Comparison of ENCODE assay signal across 1 cellular context in the genomic region with DNA sequence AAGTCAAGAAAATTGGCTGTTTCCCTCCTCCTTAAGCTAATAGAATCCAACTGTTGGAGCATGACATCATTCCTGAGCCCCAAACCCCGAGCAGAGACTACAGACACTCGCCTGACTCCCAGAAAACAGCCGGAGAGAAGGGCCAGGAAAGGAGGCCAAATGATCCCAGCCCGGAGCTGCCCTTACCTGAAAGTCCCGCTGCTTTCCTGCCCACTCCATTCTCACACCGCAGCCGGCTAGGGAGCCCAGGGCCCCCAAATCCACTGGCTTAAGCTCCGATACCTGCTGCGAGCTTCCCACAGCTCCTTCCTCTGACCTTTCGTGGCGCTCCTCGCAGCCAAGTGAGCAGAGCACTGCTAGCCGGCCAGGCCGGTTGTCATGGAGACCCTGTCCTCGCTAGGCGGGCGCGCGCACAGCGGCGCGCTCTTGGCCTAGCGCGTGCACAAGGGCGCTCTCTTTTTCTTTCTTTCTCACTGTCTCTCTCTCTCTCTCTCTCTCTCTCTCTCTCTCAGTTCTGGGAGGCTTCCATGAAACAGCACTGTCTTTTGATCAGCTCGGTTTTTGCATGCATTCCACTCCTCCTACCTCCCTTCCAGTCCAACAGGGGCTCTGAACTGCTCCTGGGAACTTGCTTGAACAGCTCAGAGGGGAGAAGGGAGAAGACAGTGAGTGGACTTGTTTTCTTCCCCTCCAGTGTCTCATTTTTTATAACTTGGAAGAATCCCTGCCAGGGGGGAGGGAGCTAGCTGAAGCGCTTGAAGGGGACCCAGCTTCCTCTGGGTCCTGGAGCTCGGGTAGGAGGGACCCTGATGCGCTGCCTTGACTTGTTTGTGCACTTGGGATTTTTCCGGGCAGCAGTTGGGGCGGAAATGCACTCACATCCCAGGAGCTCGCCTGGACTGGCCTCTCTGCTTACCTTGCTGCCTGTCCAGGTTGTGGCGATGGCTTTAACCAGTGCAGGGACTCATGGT.
TF ChIP-seq lines count a peak whose summit lies in the region.

No MANE protein-coding gene starts in this region.

TF ChIP-seq in K562, 482 proteins besides CTCF, POLR2A, EP300 and RAD21 (continued from another document and continues in another):
- TF ChIP-seq NKRF (IDR thresholded peaks at IDR 0.05; ENCODE audit: borderline replicate concordance): no peak
- no peak for TF ChIP-seq NFRKB (IDR thresholded peaks at IDR 0.05; ENCODE audit: low read depth)
- no peak for TF ChIP-seq CBX1 (IDR thresholded peaks at IDR 0.05; ENCODE audit: low read depth)
- no peak for TF ChIP-seq C11orf30 (IDR thresholded peaks at IDR 0.05; ENCODE audit: low read depth)
- TF ChIP-seq ZNF511 (CRISPR knock-in tag; IDR thresholded peaks at IDR 0.05): no peak
- TF ChIP-seq ZNF561 (CRISPR knock-in tag; conservative IDR thresholded peaks at IDR 0.05): no peak
- no peak for TF ChIP-seq FOXA3 (CRISPR knock-in tag; conservative IDR thresholded peaks at IDR 0.05 in 1 of 2, IDR thresholded peaks at IDR 0.05 in 1 of 2)
- no peak for TF ChIP-seq STAG1 (CRISPR knock-in tag; IDR thresholded peaks at IDR 0.05; ENCODE audit: borderline replicate concordance)
- TF ChIP-seq CCNT2 (IDR thresholded peaks at IDR 0.05; ENCODE audit: borderline replicate concordance, extremely low read depth, insufficient read length, low read depth, low read length): no peak
- TF ChIP-seq HNRNPK (IDR thresholded peaks at IDR 0.05; ENCODE audit: low read depth, low read length, poor library complexity, severe bottlenecking): no peak
- 0 out of 4 replicates have a peak, but pooled peaks of 1 of the 2 experiments have one; percentile 14 for TF ChIP-seq MAZ (CRISPR knock-in tag; conservative IDR thresholded peaks at IDR 0.05 in 1 of 2, IDR thresholded peaks at IDR 0.05 in 1 of 2)
- TF ChIP-seq RBBP5 (IDR thresholded peaks at IDR 0.05; ENCODE audit: borderline replicate concordance, insufficient read depth, low read length, poor library complexity, severe bottlenecking): no peak
- TF ChIP-seq, protein P1, sequence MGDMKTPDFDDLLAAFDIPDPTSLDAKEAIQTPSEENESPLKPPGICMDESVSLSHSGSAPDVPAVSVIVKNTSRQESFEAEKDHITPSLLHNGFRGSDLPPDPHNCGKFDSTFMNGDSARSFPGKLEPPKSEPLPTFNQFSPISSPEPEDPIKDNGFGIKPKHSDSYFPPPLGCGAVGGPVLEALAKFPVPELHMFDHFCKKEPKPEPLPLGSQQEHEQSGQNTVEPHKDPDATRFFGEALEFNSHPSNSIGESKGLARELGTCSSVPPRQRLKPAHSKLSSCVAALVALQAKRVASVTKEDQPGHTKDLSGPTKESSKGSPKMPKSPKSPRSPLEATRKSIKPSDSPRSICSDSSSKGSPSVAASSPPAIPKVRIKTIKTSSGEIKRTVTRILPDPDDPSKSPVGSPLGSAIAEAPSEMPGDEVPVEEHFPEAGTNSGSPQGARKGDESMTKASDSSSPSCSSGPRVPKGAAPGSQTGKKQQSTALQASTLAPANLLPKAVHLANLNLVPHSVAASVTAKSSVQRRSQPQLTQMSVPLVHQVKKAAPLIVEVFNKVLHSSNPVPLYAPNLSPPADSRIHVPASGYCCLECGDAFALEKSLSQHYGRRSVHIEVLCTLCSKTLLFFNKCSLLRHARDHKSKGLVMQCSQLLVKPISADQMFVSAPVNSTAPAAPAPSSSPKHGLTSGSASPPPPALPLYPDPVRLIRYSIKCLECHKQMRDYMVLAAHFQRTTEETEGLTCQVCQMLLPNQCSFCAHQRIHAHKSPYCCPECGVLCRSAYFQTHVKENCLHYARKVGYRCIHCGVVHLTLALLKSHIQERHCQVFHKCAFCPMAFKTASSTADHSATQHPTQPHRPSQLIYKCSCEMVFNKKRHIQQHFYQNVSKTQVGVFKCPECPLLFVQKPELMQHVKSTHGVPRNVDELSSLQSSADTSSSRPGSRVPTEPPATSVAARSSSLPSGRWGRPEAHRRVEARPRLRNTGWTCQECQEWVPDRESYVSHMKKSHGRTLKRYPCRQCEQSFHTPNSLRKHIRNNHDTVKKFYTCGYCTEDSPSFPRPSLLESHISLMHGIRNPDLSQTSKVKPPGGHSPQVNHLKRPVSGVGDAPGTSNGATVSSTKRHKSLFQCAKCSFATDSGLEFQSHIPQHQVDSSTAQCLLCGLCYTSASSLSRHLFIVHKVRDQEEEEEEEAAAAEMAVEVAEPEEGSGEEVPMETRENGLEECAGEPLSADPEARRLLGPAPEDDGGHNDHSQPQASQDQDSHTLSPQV (IDR thresholded peaks at IDR 0.05): no peak
- no peak for TF ChIP-seq NONO (IDR thresholded peaks at IDR 0.05; ENCODE audit: low read depth in 2 of 2, low read length in 1 of 2)
- TF ChIP-seq, protein P2, sequence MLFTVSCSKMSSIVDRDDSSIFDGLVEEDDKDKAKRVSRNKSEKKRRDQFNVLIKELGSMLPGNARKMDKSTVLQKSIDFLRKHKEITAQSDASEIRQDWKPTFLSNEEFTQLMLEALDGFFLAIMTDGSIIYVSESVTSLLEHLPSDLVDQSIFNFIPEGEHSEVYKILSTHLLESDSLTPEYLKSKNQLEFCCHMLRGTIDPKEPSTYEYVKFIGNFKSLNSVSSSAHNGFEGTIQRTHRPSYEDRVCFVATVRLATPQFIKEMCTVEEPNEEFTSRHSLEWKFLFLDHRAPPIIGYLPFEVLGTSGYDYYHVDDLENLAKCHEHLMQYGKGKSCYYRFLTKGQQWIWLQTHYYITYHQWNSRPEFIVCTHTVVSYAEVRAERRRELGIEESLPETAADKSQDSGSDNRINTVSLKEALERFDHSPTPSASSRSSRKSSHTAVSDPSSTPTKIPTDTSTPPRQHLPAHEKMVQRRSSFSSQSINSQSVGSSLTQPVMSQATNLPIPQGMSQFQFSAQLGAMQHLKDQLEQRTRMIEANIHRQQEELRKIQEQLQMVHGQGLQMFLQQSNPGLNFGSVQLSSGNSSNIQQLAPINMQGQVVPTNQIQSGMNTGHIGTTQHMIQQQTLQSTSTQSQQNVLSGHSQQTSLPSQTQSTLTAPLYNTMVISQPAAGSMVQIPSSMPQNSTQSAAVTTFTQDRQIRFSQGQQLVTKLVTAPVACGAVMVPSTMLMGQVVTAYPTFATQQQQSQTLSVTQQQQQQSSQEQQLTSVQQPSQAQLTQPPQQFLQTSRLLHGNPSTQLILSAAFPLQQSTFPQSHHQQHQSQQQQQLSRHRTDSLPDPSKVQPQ (CRISPR knock-in tag; IDR thresholded peaks at IDR 0.05; ENCODE audit: borderline replicate concordance): no peak
- no peak for TF ChIP-seq XRCC4 (IDR thresholded peaks at IDR 0.05; ENCODE audit: extremely low read depth, insufficient read depth, insufficient read length)
- TF ChIP-seq, protein P3, sequence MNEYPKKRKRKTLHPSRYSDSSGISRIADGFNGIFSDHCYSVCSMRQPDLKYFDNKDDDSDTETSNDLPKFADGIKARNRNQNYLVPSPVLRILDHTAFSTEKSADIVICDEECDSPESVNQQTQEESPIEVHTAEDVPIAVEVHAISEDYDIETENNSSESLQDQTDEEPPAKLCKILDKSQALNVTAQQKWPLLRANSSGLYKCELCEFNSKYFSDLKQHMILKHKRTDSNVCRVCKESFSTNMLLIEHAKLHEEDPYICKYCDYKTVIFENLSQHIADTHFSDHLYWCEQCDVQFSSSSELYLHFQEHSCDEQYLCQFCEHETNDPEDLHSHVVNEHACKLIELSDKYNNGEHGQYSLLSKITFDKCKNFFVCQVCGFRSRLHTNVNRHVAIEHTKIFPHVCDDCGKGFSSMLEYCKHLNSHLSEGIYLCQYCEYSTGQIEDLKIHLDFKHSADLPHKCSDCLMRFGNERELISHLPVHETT (CRISPR knock-in tag; conservative IDR thresholded peaks at IDR 0.05 in 1 of 2, IDR thresholded peaks at IDR 0.05 in 1 of 2): no peak
- no peak for TF ChIP-seq BHLHE40 (IDR thresholded peaks at IDR 0.05; ENCODE audit: low read length)
- TF ChIP-seq NCOA4 (IDR thresholded peaks at IDR 0.05; ENCODE audit: partially characterized antibody): no peak
- TF ChIP-seq SMARCB1 (IDR thresholded peaks at IDR 0.05; ENCODE audit: insufficient read length, low read depth): no peak
- TF ChIP-seq RFX7 (CRISPR knock-in tag; IDR thresholded peaks at IDR 0.05): no peak
- TF ChIP-seq, protein P4, sequence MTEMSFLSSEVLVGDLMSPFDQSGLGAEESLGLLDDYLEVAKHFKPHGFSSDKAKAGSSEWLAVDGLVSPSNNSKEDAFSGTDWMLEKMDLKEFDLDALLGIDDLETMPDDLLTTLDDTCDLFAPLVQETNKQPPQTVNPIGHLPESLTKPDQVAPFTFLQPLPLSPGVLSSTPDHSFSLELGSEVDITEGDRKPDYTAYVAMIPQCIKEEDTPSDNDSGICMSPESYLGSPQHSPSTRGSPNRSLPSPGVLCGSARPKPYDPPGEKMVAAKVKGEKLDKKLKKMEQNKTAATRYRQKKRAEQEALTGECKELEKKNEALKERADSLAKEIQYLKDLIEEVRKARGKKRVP (CRISPR knock-in tag; IDR thresholded peaks at IDR 0.05): no peak
- TF ChIP-seq ATF7 (IDR thresholded peaks at IDR 0.05): peak; percentile 57; the same call in 1 of the 2 replicates
- TF ChIP-seq NBN (IDR thresholded peaks at IDR 0.05; ENCODE audit: low read depth): no peak
- no peak for TF ChIP-seq PHTF2 (CRISPR knock-in tag; IDR thresholded peaks at IDR 0.05)
- TF ChIP-seq TEAD1 (CRISPR knock-in tag; IDR thresholded peaks at IDR 0.05): 0 out of 4 replicates have a peak, but pooled peaks of 1 of the 2 experiments have one; percentile 29
- TF ChIP-seq KLF6 (CRISPR knock-in tag; IDR thresholded peaks at IDR 0.05; ENCODE audit: borderline replicate concordance): no peak
- no peak for TF ChIP-seq NELFE (IDR thresholded peaks at IDR 0.05; ENCODE audit: insufficient read depth, insufficient read length)
- no peak for TF ChIP-seq NFIC (IDR thresholded peaks at IDR 0.05)
- no peak for TF ChIP-seq PYGO2 (tag; IDR thresholded peaks at IDR 0.05)
- no peak for TF ChIP-seq ZNF143 (CRISPR knock-in tag; IDR thresholded peaks at IDR 0.05)
- TF ChIP-seq, protein P5, sequence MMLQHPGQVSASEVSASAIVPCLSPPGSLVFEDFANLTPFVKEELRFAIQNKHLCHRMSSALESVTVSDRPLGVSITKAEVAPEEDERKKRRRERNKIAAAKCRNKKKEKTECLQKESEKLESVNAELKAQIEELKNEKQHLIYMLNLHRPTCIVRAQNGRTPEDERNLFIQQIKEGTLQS (IDR thresholded peaks at IDR 0.05): peak; percentile 35; the same call in 1 of the 2 replicates
- TF ChIP-seq, protein P5 (CRISPR knock-in tag; conservative IDR thresholded peaks at IDR 0.05): no peak
- TF ChIP-seq E2F8 (IDR thresholded peaks at IDR 0.05; ENCODE audit: low read depth, partially characterized antibody): peak; percentile 45
- TF ChIP-seq TARDBP (IDR thresholded peaks at IDR 0.05): no peak
- no peak for TF ChIP-seq KHSRP (IDR thresholded peaks at IDR 0.05)
- no peak for TF ChIP-seq VEZF1 (CRISPR knock-in tag; IDR thresholded peaks at IDR 0.05)
- no peak for TF ChIP-seq U2AF2 (optimal IDR thresholded peaks at IDR 0.05; ENCODE audit: low read depth, low read length)
- TF ChIP-seq NRF1 (conservative IDR thresholded peaks at IDR 0.05 in 1 of 2, IDR thresholded peaks at IDR 0.05 in 1 of 2): peak; percentile 36 to 54; a peak in 2 of 4 replicates
- no peak for TF ChIP-seq RBM34 (IDR thresholded peaks at IDR 0.05; ENCODE audit: borderline replicate concordance, insufficient read depth, low read length)
- TF ChIP-seq MCM2 (IDR thresholded peaks at IDR 0.05; ENCODE audit: low read depth): no peak
- no peak for TF ChIP-seq KLF13 (tag; IDR thresholded peaks at IDR 0.05; ENCODE audit: borderline replicate concordance, low read depth)
- TF ChIP-seq SMARCC2 (IDR thresholded peaks at IDR 0.05; ENCODE audit: low read depth): no peak
